ENCODE assay signal across 24 cellular contexts in genomic region chr19:39680593-39680992, GRCh38. TPM values are rescaled to one million over a fixed set of nuclear protein-coding genes. Genes with fewer than 3 reads are reported as not detected.
"Had no signal": no experiment of that assay in that cellular context is flagged by ENCODE, and none has a peak within 500 bp of the region (broad histone marks: within the 10 kb centered on the region; RNA-seq: fewer than 3 reads in every experiment).

No MANE protein-coding gene starts in this region.

- H3K27ac ChIP-seq: breast epithelium, esophagus muscularis mucosa, foreskin keratinocyte, heart left ventricle, pancreas, prostate gland, sigmoid colon, uterus had no signal

- H3K9me3 Mint-ChIP-seq: activated CD4-positive, alpha-beta T cell treated with anti-CD3 and anti-CD28 coated beads, Interleukin-2, amount 10 ng/mL, durations not matched to agents 24 days and 14 days; activated CD8-positive, alpha-beta T cell treated with anti-CD3 and anti-CD28 coated beads for 36 hours; activated T-helper 1 cell treated with anti-CD3 and anti-CD28 coated beads, Interleukin-12 subunit alpha, Interleukin-12 subunit beta, Interleukin-2, Interleukin-4 antibody, amounts not matched to agents 30 ng/mL and 10 ng/mL and 1 ng/mL, durations not matched to agents 14 hours and 24 hours and 36 hours; endodermal cell; mesothelial cell of epicardium; naive B cell; stimulated activated memory B cell treated with anti-CD40 and anti-IgM and Interleukin-4, amounts not matched to agents 10 μg/mL and 1 μg/mL and 100 μg/mL, for 72 hours; stimulated activated naive CD8-positive, alpha-beta T cell treated with anti-CD3 and anti-CD28 coated beads, Interleukin-15, amount 100 ng/mL, for 72 hours; T-helper 2 cell treated with Interferon-gamma antibody and Interleukin-4, amounts not matched to agents 5 μg/mL and 100 μg/mL, for 36 hours; type B pancreatic cell had no signal

- DNase-seq: activated CD4-positive, alpha-beta T cell treated with anti-CD3 and anti-CD28 coated beads, Interleukin-2, amount 10 ng/mL, durations not matched to agents 24 days and 14 days; central memory CD4-positive, alpha-beta T cell; endodermal cell; foreskin keratinocyte; heart left ventricle; naive B cell; pancreas; sigmoid colon; small intestine; stimulated activated naive CD8-positive, alpha-beta T cell treated with anti-CD3 and anti-CD28 coated beads, Interleukin-15, amount 100 ng/mL, for 72 hours; substantia nigra; uterus had no signal

- H3K36me3 Mint-ChIP-seq: mesothelial cell of epicardium; stimulated activated memory B cell treated with anti-CD40 and anti-IgM and Interleukin-4, amounts not matched to agents 10 μg/mL and 1 μg/mL and 100 μg/mL, for 72 hours; type B pancreatic cell had no signal

- H3K27me3 Mint-ChIP-seq: activated CD4-positive, alpha-beta T cell treated with anti-CD3 and anti-CD28 coated beads, Interleukin-2, amount 10 ng/mL, durations not matched to agents 24 days and 14 days had no signal

- H3K4me3 Mint-ChIP-seq: activated CD8-positive, alpha-beta T cell treated with anti-CD3 and anti-CD28 coated beads for 36 hours; endodermal cell; mesothelial cell of epicardium; naive B cell; stimulated activated memory B cell treated with anti-CD40 and anti-IgM and Interleukin-4, amounts not matched to agents 10 μg/mL and 1 μg/mL and 100 μg/mL, for 72 hours; type B pancreatic cell had no signal

- H3K27ac Mint-ChIP-seq: endodermal cell; mesothelial cell of epicardium; naive B cell; stimulated activated memory B cell treated with anti-CD40 and anti-IgM and Interleukin-4, amounts not matched to agents 10 μg/mL and 1 μg/mL and 100 μg/mL, for 72 hours; stimulated activated naive CD8-positive, alpha-beta T cell treated with anti-CD3 and anti-CD28 coated beads, Interleukin-15, amount 100 ng/mL, for 72 hours; type B pancreatic cell had no signal

- H3K4me1 Mint-ChIP-seq: endodermal cell, naive B cell had no signal

- ATAC-seq: foreskin keratinocyte; heart left ventricle; pancreas; stimulated activated memory B cell treated with anti-CD40 and anti-IgM and Interleukin-4, amounts not matched to agents 10 μg/mL and 1 μg/mL and 100 μg/mL, for 72 hours had no signal

- FAIRE-seq: pancreas, small intestine had no signal

RNA-seq across cellular contexts. Expression of gene LGALS14, which starts 23.7 kb away (rescaled TPM):
- total RNA-seq: activated CD4-positive, alpha-beta T cell treated with anti-CD3 and anti-CD28 coated beads, Interleukin-2, amount 10 ng/mL, durations not matched to agents 24 days and 14 days; activated T-helper 1 cell treated with anti-CD3 and anti-CD28 coated beads, Interleukin-12 subunit alpha, Interleukin-12 subunit beta, Interleukin-2, Interleukin-4 antibody, amounts not matched to agents 30 ng/mL and 10 ng/mL and 1 ng/mL, durations not matched to agents 14 hours and 24 hours and 36 hours; breast epithelium; endodermal cell; esophagus muscularis mucosa; foreskin keratinocyte; heart left ventricle; kidney epithelial cell; lower leg skin; pancreas; prostate gland; sigmoid colon; uterus had no signal

RNA-seq across cellular contexts. Expression of gene LGALS16, which starts 24.9 kb away (rescaled TPM):
- total RNA-seq: activated CD4-positive, alpha-beta T cell treated with anti-CD3 and anti-CD28 coated beads, Interleukin-2, amount 10 ng/mL, durations not matched to agents 24 days and 14 days; activated CD8-positive, alpha-beta T cell treated with anti-CD3 and anti-CD28 coated beads for 36 hours; activated naive CD4-positive, alpha-beta T cell treated with anti-CD3 and anti-CD28 coated beads, Interleukin-2, amount 50 U/mL, for 72 hours; activated T-helper 1 cell treated with anti-CD3 and anti-CD28 coated beads, Interleukin-12 subunit alpha, Interleukin-12 subunit beta, Interleukin-2, Interleukin-4 antibody, amounts not matched to agents 30 ng/mL and 10 ng/mL and 1 ng/mL, durations not matched to agents 14 hours and 24 hours and 36 hours; breast epithelium; endodermal cell; esophagus muscularis mucosa; foreskin keratinocyte; heart left ventricle; kidney epithelial cell; lower leg skin; mesothelial cell of epicardium; pancreas; prostate gland; sigmoid colon; uterus had no signal

RNA-seq across cellular contexts. Expression of gene CLC, which starts 57.2 kb away (rescaled TPM):
- total RNA-seq: activated CD8-positive, alpha-beta T cell treated with anti-CD3 and anti-CD28 coated beads for 36 hours; breast epithelium; endodermal cell; esophagus muscularis mucosa; foreskin keratinocyte; kidney epithelial cell; lower leg skin; mesothelial cell of epicardium; prostate gland; sigmoid colon; uterus had no signal
